3 cellular contexts compared by ENCODE assay signal in the genomic region with DNA sequence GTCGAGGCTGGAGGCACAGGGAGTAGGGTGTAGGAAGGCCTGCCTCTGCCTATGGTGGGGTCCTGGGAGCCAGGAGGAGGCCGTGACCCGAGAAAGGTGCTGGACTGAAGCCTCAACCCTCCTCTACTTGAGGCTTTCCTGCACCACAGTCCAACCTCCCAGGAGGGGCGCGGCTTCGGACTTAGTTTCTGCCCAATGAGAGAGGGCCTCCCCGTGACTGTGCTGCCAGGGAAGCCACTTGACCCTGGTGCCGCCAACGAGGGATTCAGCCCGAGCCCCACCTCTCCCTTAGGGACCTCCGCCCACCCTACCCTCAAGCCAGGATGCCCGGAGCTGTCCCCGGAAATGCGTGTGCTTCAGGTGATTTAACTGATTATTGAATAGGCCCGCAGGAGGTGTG. TPM values are rescaled to one million over a fixed set of nuclear protein-coding genes. Genes with fewer than 3 reads are reported as not detected.
"Had no signal": no experiment of that assay in that cellular context is flagged by ENCODE, and none has a peak within 500 bp of the region (broad histone marks: within the 10 kb centered on the region; RNA-seq: fewer than 3 reads in every experiment).

CGB3 (minus strand) TSS at position 101 of the 400 bp plus-strand sequence. CDS start 362 bp downstream, outside the sequence.

RNA-seq across cellular contexts. Expression of gene CGB3, which starts in this region (rescaled TPM):
- total RNA-seq: LHCN-M2, MCF 10A, NCI-H460 had no signal
